8 cellular contexts compared by ENCODE assay signal in genomic region chr19:40776966-40777794, GRCh38. TPM values are rescaled to one million over a fixed set of nuclear protein-coding genes. Genes with fewer than 3 reads are reported as not detected.
A peak's percentile ranks its signal among the peaks of the same experiment; 100 is the strongest.
DNase-seq lines count a peak whose midpoint lies in the region; ATAC-seq and TF ChIP-seq lines count a peak whose summit lies in the region.

No MANE protein-coding gene starts in this region.

- peak overlapping the region; percentile 49 for H3K4me3 ChIP-seq in GM12865 (ENCODE audit: low read depth, low read length)

- intact Hi-C loops in left cardiac atrium (cut with DNase I), result no loop called here
- intact Hi-C loops in posterior vena cava (cut with DNase I), result no loop called here

- peak; percentile 68 for ATAC-seq in HG02798 (IDR thresholded peaks at IDR 0.05; ENCODE audit: poor library complexity, unreplicated experiment)
- ATAC-seq in left cardiac atrium, result peak; percentile 83 to 85

- TF ChIP-seq CTCF in GM12865 (IDR thresholded peaks at IDR 0.05; ENCODE audit: insufficient read depth, low read depth, low read length, missing control alignments), result no peak

- DNase-seq in GM12865 (ENCODE audit: low read depth), result peak; percentile 99
- peak; percentile 84 to 95 (median 94) for DNase-seq in NCI-H1417 (lab: John Stamatoyannopoulos, UW)
- DNase-seq in SW480 (ENCODE audit: low spot score), result peak; percentile 98
- DNase-seq in amniotic epithelial cell (ENCODE audit: low read depth), result peak; percentile 89
- DNase-seq in left cardiac atrium, result peak; percentile 87
- peak; percentile 93 for DNase-seq in posterior vena cava (ENCODE audit: low spot score)
- DNase-seq in ureter (ENCODE audit: low spot score), result peak; percentile 93

RNA-seq across cellular contexts. Expression of gene RAB4B, which starts 0.9 kb away (rescaled TPM):
- 10 to 100 TPM; 15.9 to 17.5 TPM for total RNA-seq in left cardiac atrium
- 10 to 100 TPM; 20.5 to 24.5 TPM for total RNA-seq in posterior vena cava
- 45.3 TPM for total RNA-seq in ureter

RNA-seq across cellular contexts. Expression of gene MIA, which starts 1.9 kb away (rescaled TPM):
- total RNA-seq in left cardiac atrium, result 1 to 10 TPM in 1 of 2 donors, under 1 TPM in 1; 0.97 to 1.8 TPM
- 1 to 10 TPM in 1 of 2 donors, not detected in 1; 1.6 TPM for total RNA-seq in posterior vena cava
- total RNA-seq in ureter, result not detected

RNA-seq across cellular contexts. Expression of gene EGLN2, which starts 21.8 kb away (rescaled TPM):
- 10 to 100 TPM; 66.7 to 67.5 TPM for total RNA-seq in left cardiac atrium
- total RNA-seq in posterior vena cava, result 10 to 100 TPM; 76.3 to 89.0 TPM
- total RNA-seq in ureter, result 79.3 TPM

RNA-seq across cellular contexts. Expression of gene SNRPA, which starts 26.2 kb away (rescaled TPM):
- total RNA-seq in left cardiac atrium (10 to 100 TPM; 23.1 to 34.9 TPM), posterior vena cava (10 to 100 TPM; 37.1 to 46.1 TPM), ureter (74.0 TPM)

RNA-seq across cellular contexts. Expression of gene ACTMAP, which starts 26.9 kb away (rescaled TPM):
- 1 to 10 TPM; 4.2 to 6.2 TPM for total RNA-seq in left cardiac atrium
- 1 to 10 TPM; 3.0 to 5.5 TPM for total RNA-seq in posterior vena cava
- 11.3 TPM for total RNA-seq in ureter

Comparison
In these comparisons a context has a peak if more than half of its experiments do, and no peak if none do; other contexts are left out.
1. Peak in every context shown above with its lines: DNase-seq, ATAC-seq and H3K4me3 ChIP-seq.